8 cellular contexts compared by ENCODE assay signal in the genomic region with DNA sequence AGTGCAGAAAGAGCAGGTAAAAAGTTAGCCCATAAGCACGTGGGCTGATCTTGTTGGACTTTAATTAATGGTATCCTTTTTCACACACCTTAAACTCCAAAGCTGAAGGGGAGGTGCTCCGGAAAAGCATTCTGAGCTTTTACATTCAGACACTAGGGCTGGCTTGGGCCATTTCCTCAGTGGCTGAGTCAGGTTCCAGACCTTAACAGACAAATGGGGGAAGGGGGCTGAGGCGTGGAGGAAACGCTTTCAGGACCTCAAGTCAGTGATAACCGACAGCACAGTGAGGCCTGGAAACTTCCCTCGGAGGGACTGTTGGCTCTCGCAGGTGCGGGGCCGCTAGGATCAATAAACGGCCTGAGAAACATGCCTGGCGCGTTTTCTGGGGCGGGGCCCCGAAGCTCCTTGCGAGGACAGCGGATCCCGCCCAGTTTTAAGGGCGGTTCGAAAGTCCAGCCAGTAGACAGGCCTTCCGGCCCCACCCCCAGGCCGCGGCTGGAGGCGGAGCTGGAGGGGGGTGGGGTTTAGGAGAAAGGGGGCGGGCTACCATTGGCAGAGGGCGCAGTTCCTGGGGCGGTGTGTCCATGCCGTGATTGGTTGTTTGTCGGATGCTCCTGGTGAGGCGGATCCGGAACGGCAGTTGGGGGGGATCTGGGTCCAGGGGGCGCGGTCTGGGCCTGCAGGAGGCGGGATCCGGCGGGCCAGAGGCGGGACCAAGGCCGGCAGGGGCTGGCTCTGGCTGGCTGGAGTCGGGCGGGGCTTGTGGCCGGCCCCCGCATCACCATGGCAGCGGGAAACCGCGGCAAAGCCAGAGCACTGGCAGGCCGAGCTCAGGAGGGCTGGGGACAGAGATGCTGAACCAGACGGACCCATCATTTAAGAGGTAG. TPM values are rescaled to one million over a fixed set of nuclear protein-coding genes. Genes with fewer than 3 reads are reported as not detected.
A peak's percentile ranks its signal among the peaks of the same experiment; 100 is the strongest.
DNase-seq lines count a peak whose midpoint lies in the region; ATAC-seq and TF ChIP-seq lines count a peak whose summit lies in the region.

No MANE protein-coding gene starts in this region.

- H2AK9ac ChIP-seq in IMR-90 (replicated peaks; ENCODE audit: low read depth, low read length, poor library complexity): peak overlapping the region; percentile 90

- peak overlapping the region; percentile 83 for H4K91ac ChIP-seq in IMR-90 (ENCODE audit: insufficient read depth, low read depth, low read length)

- H3K79me2 ChIP-seq in OCI-LY7 (ENCODE audit: insufficient read depth, low read depth, low read length): no peaks in the 10 kb centered on the region

- H3K9me3 ChIP-seq in IMR-90 (ENCODE audit: control insufficient read depth, insufficient read depth, low read length) (no peaks in the 10 kb centered on the region), OCI-LY7 (ENCODE audit: low read length) (no peaks in the 10 kb centered on the region), mucosa of descending colon (no peaks in the 10 kb centered on the region)

- peak overlapping the region; percentile 28; the same call in 1 of the 2 replicates for H4K5ac ChIP-seq in IMR-90 (ENCODE audit: low read depth, low read length)

- TF ChIP-seq CTCF in IMR-90 (conservative IDR thresholded peaks at IDR 0.05; ENCODE audit: low read depth, low read length) (no peak), OCI-LY7 (conservative IDR thresholded peaks at IDR 0.05; ENCODE audit: low read length) (0 out of 2 replicates have a peak, but pooled peaks have one; percentile 13), mucosa of descending colon (IDR thresholded peaks at IDR 0.05) (no peak)

- TF ChIP-seq POLR2A in IMR-90 (IDR thresholded peaks at IDR 0.05; ENCODE audit: low read depth, low read length): peak; percentile 74

- peak overlapping the region; percentile 97 for H3K4me2 ChIP-seq in IMR-90 (ENCODE audit: low read depth, low read length)
- H3K4me2 ChIP-seq in OCI-LY7 (ENCODE audit: low read length): peak overlapping the region; percentile 96

- peak overlapping the region; percentile 27; the same call in 1 of the 2 replicates for H3K18ac ChIP-seq in IMR-90 (ENCODE audit: low read depth, low read length)

- TF ChIP-seq RAD21 in IMR-90 (IDR thresholded peaks at IDR 0.05; ENCODE audit: low read length): no peak

- peak overlapping the region; percentile 82; the same call in 1 of the 2 replicates for H3K23ac ChIP-seq in IMR-90 (ENCODE audit: low read depth, low read length)

- intact Hi-C loops in IMR-90 (cut with micrococcal nuclease) (loop anchor here (2.0 kb wide), 1 partner anchor 48 kb away; the partner anchor contains the start of genes CFAP68 and FDXACB1), OCI-LY7 (cut with micrococcal nuclease; ENCODE audit: unreplicated experiment) (loop anchor here (1.0 to 5.0 kb wide), 4 partner anchors 47 to 324 kb away; partner anchors contain the start of genes CFAP68, DLAT, FDXACB1 and SIK2), mucosa of descending colon (cut with DNase I, micrococcal nuclease) (no loop called here)

- peaks cover 0 to 8% of the 10 kb centered on the region in 2 experiments; a peak in 2 of 4 replicates for H3K79me1 ChIP-seq in IMR-90 (ENCODE audit: low read depth in 1 of 2, low read length in 2 of 2)

- BruUV-seq in IMR-90 (replicated peaks; lab: Mats Ljungman, UMichigan) (no TSS peak), OCI-LY7 (replicated peaks; lab: Mats Ljungman, UMichigan) (no TSS peak)

- peak overlapping the region; percentile 20; the same call in 1 of the 2 replicates for H2AK5ac ChIP-seq in IMR-90 (ENCODE audit: low read depth, low read length)

- dilution Hi-C loops in IMR-90 (cut with HindIII; ENCODE audit: low sequenced_read_pairs, unreplicated experiment): no loop called here

- CTCF ChIA-PET in IMR-90 (lab: Yijun Ruan, JAX) (interaction anchor here (0.9 to 1.8 kb wide), 2 partner anchors 8 to 13 kb away, joined by 3 to 4 read pairs; partner anchors contain the start of gene C11orf52), OCI-LY7 (lab: Charles Lee; ENCODE audit: unreplicated experiment) (interaction anchor here (0.5 to 1.9 kb wide), 6 partner anchors 8 to 743 kb away, joined by 3 to 12 read pairs (median 4); partner anchors contain the start of gene DIXDC1)

- H3K4me3 ChIP-seq in IMR-90 (ENCODE audit: insufficient read depth, low read depth, low read length): peak overlapping the region; percentile 46
- H3K4me3 ChIP-seq in OCI-LY7 (ENCODE audit: low read depth, low read length, poor library complexity, severe bottlenecking): peak overlapping the region; percentile 67
- H3K4me3 ChIP-seq in mucosa of descending colon: no peak overlapping the region

- peak overlapping the region; percentile 27; the same call in 1 of the 2 replicates for H2BK20ac ChIP-seq in IMR-90 (ENCODE audit: low read depth, low read length)

- ATAC-seq in GM21529 (IDR thresholded peaks at IDR 0.05; ENCODE audit: unreplicated experiment) (peak; percentile 93), IMR-90 (ENCODE audit: low read depth) (peak; percentile 95), mucosa of descending colon (peak; percentile 96)

- H4K20me1 ChIP-seq in IMR-90 (ENCODE audit: insufficient read depth, low read length): no peaks in the 10 kb centered on the region
- H4K20me1 ChIP-seq in OCI-LY7 (ENCODE audit: insufficient read depth, low read length): no peaks in the 10 kb centered on the region

- peak overlapping the region; percentile 79 for H3K27ac ChIP-seq in IMR-90 (ENCODE audit: insufficient read depth, low read length)
- H3K27ac ChIP-seq in OCI-LY7 (ENCODE audit: low read depth, low read length, poor library complexity, severe bottlenecking): peak overlapping the region; percentile 79
- peak overlapping the region; percentile 73 for H3K27ac ChIP-seq in epithelial cell of prostate

- DNase-seq in DMS114 treated with DMSO at 0.1 percent for 48 hours (lab: John Stamatoyannopoulos, UW; ENCODE audit: unreplicated experiment) (peak; percentile 82), IMR-90 (peak; percentile 96), OCI-LY7 (ENCODE audit: low spot score) (peak; percentile 97), activated T-cell treated with anti-CD3 and anti-CD28 coated beads for 4 hours (peak; percentile 91), epithelial cell of prostate (ENCODE audit: low read depth, low spot score) (peak; percentile 83), mucosa of descending colon (peak; percentile 97 to 99 (median 99))
- peak; percentile 81 to 86 for DNase-seq in stimulated activated CD8-positive, alpha-beta memory T cell treated with anti-CD3 and anti-CD28 coated beads, Interleukin-4, amount 100 ng/mL, for 1 hour (ENCODE audit: low read depth in 2 of 2, low spot score in 1 of 2)

- H3K4me1 ChIP-seq in IMR-90 (ENCODE audit: control insufficient read depth, insufficient read depth, low read length): peaks cover 12% of the 10 kb centered on the region
- H3K4me1 ChIP-seq in OCI-LY7 (ENCODE audit: insufficient read depth, low read length, poor library complexity, severe bottlenecking): peaks cover 14% of the 10 kb centered on the region
- peaks cover 16% of the 10 kb centered on the region for H3K4me1 ChIP-seq in mucosa of descending colon (ENCODE audit: low read depth)

- 0% methylated on average over 16 of the region's 47 CpGs; no CpG with 5 or more reads in 1 of the 2 experiments for WGBS in IMR-90 (ENCODE audit: extremely low coverage in 2 of 2, insufficient read length in 1 of 2), 2 experiments

- H4K8ac ChIP-seq in IMR-90 (ENCODE audit: low read depth in 2 of 2, low read length in 2 of 2): peak overlapping the region; percentile 56 to 99

- H2BK15ac ChIP-seq in IMR-90 (ENCODE audit: low read depth, low read length): peak overlapping the region; percentile 89; the same call in 2 of the 3 replicates

- H3K4ac ChIP-seq in IMR-90 (ENCODE audit: low read depth, low read length): peak overlapping the region; percentile 81

- H3K9ac ChIP-seq in IMR-90 (ENCODE audit: low read depth, low read length): peak overlapping the region; percentile 63

- peak overlapping the region; percentile 91 for H2BK5ac ChIP-seq in IMR-90 (ENCODE audit: low read depth, low read length, poor library complexity, severe bottlenecking)

- H2AFZ ChIP-seq in IMR-90 (replicated peaks; ENCODE audit: low read length, poor library complexity) (peak overlapping the region; percentile 98), OCI-LY7 (ENCODE audit: low read length) (peak overlapping the region; percentile 90)

- peak overlapping the region; percentile 84 for H2BK120ac ChIP-seq in IMR-90 (ENCODE audit: low read depth, low read length)

- POLR2A ChIA-PET in IMR-90 (lab: Charles Lee; ENCODE audit: unreplicated experiment) (interaction anchor here (1.0 to 1.7 kb wide), 2 partner anchors 11 to 32 kb away, joined by 5 read pairs; no protein-coding TSS in a partner anchor), OCI-LY7 (lab: Charles Lee) (interaction anchor here (0.6 to 3.6 kb wide), 23 partner anchors 9 to 322 kb away, joined by 3 to 54 read pairs (median 5); partner anchors contain the start of genes ALG9, C11orf52, CFAP68 and DIXDC1)

- H3K27me3 ChIP-seq in IMR-90 (ENCODE audit: control insufficient read depth, insufficient read depth, low read length): no peaks in the 10 kb centered on the region

- no peaks in the 10 kb centered on the region for H3K9me2 ChIP-seq in OCI-LY7 (ENCODE audit: insufficient read depth, low read length)

- H3K56ac ChIP-seq in IMR-90 (ENCODE audit: extremely low read depth, insufficient read depth, low read length): peak overlapping the region; percentile 53; the same call in 1 of the 2 replicates

- in situ Hi-C loops in IMR-90 (cut with MboI; ENCODE audit: low sequenced_read_pairs): no loop called here

- H3K14ac ChIP-seq in IMR-90 (replicated peaks; ENCODE audit: low read depth, low read length): peak overlapping the region; percentile 83

- H3K36me3 ChIP-seq in IMR-90 (ENCODE audit: control insufficient read depth, insufficient read depth, low read length) (no peaks in the 10 kb centered on the region), OCI-LY7 (ENCODE audit: insufficient read depth, low read length) (no peaks in the 10 kb centered on the region), mucosa of descending colon (ENCODE audit: low read depth) (no peaks in the 10 kb centered on the region)

- H3K9me1 ChIP-seq in IMR-90 (ENCODE audit: insufficient read depth, low read length): peaks cover 21% of the 10 kb centered on the region

RNA-seq across cellular contexts. Expression of gene C11orf52, which starts 8.0 kb away (rescaled TPM):
- total RNA-seq in IMR-90 (2012; rRNA removed) (0.28 and 0.90 TPM in 2 replicates), OCI-LY7 (2022) (not detected in 2 replicates), mucosa of descending colon (10 to 100 TPM in 1 of 3 donors, 1 to 10 TPM in 2; 3.2 to 12.8 (median 7.7) TPM)
- polyA plus RNA-seq in IMR-90 (2012; rRNA removed): 1.0 and 1.1 TPM in 2 replicates
- 0.57 and 0.73 TPM in 2 replicates for polyA plus RNA-seq in IMR-90 (2012; cell fraction: cytosol; rRNA removed)
- polyA plus RNA-seq in IMR-90 (2012; cell fraction: nucleus; rRNA removed; ENCODE audit: low replicate concordance): 0.17 and 0.50 TPM in 2 replicates
- total RNA-seq in OCI-LY7 (2014; rRNA removed; shearing (Covaris generic)): not detected in 2 replicates

RNA-seq across cellular contexts. Expression of gene DIXDC1, which starts 10.4 kb away (rescaled TPM):
- total RNA-seq in IMR-90 (2012; rRNA removed) (10.4 and 11.1 TPM in 2 replicates), OCI-LY7 (2022) (5.5 and 7.3 TPM in 2 replicates), mucosa of descending colon (10 to 100 TPM; 11.1 to 61.8 (median 11.7) TPM)
- polyA plus RNA-seq in IMR-90 (2012; rRNA removed): 5.3 and 5.9 TPM in 2 replicates
- polyA plus RNA-seq in IMR-90 (2012; cell fraction: cytosol; rRNA removed): 2.0 and 3.9 TPM in 2 replicates
- 3.3 and 7.3 TPM in 2 replicates for polyA plus RNA-seq in IMR-90 (2012; cell fraction: nucleus; rRNA removed; ENCODE audit: low replicate concordance)
- total RNA-seq in OCI-LY7 (2014; rRNA removed; shearing (Covaris generic)): 5.5 and 6.9 TPM in 2 replicates

RNA-seq across cellular contexts. Expression of gene HSPB2, which starts 14.2 kb away (rescaled TPM):
- total RNA-seq in IMR-90 (2012; rRNA removed): under 0.01 and 0.18 TPM in 2 replicates
- 0.55 and 1.0 TPM in 2 replicates for polyA plus RNA-seq in IMR-90 (2012; rRNA removed)
- polyA plus RNA-seq in IMR-90 (2012; cell fraction: cytosol; rRNA removed): 0.27 and 0.36 TPM in 2 replicates
- 0.68 and 0.70 TPM in 2 replicates for polyA plus RNA-seq in IMR-90 (2012; cell fraction: nucleus; rRNA removed; ENCODE audit: low replicate concordance)
- not detected in 2 replicates for total RNA-seq in OCI-LY7 (2014; rRNA removed; shearing (Covaris generic))
- total RNA-seq in OCI-LY7 (2022): not detected in 2 replicates
- total RNA-seq in mucosa of descending colon: 1 to 10 TPM in 2 of 3 donors, not detected in 1; 1.4 to 4.8 TPM

RNA-seq across cellular contexts. Expression of gene CRYAB, which starts 15.2 kb away (rescaled TPM):
- total RNA-seq in IMR-90 (2012; rRNA removed): 3.9 and 6.5 TPM in 2 replicates
- 16.5 and 19.5 TPM in 2 replicates for polyA plus RNA-seq in IMR-90 (2012; rRNA removed)
- polyA plus RNA-seq in IMR-90 (2012; cell fraction: cytosol; rRNA removed): 12.3 and 25.3 TPM in 2 replicates
- polyA plus RNA-seq in IMR-90 (2012; cell fraction: nucleus; rRNA removed; ENCODE audit: low replicate concordance): 4.3 and 6.7 TPM in 2 replicates
- not detected in 2 replicates for total RNA-seq in OCI-LY7 (2014; rRNA removed; shearing (Covaris generic))
- total RNA-seq in OCI-LY7 (2022): not detected in 2 replicates
- 100 to 1,000 TPM in 1 of 3 donors, 10 to 100 TPM in 2; 13.8 to 331 (median 30.7) TPM for total RNA-seq in mucosa of descending colon

RNA-seq across cellular contexts. Expression of gene CFAP68, which starts 47.4 kb away (rescaled TPM):
- total RNA-seq in IMR-90 (2012; rRNA removed) (8.9 and 10.2 TPM in 2 replicates), OCI-LY7 (2022) (18.8 and 22.4 TPM in 2 replicates), mucosa of descending colon (10 to 100 TPM; 12.2 to 26.4 (median 19.1) TPM)
- polyA plus RNA-seq in IMR-90 (2012; rRNA removed): 17.0 and 19.9 TPM in 2 replicates
- polyA plus RNA-seq in IMR-90 (2012; cell fraction: cytosol; rRNA removed): 12.8 and 19.3 TPM in 2 replicates
- polyA plus RNA-seq in IMR-90 (2012; cell fraction: nucleus; rRNA removed; ENCODE audit: low replicate concordance): 1.6 and 6.8 TPM in 2 replicates
- total RNA-seq in OCI-LY7 (2014; rRNA removed; shearing (Covaris generic)): 14.8 and 17.3 TPM in 2 replicates

Comparison
In these comparisons a context has a peak if more than half of its experiments do, and no peak if none do; other contexts are left out.
1. intact Hi-C loops: an anchor here in IMR-90 (2.0 kb wide) and OCI-LY7 (1.0 to 5.0 kb wide); none called in mucosa of descending colon.